Comparison of ENCODE assay signal across 18 cellular contexts in the genomic region with DNA sequence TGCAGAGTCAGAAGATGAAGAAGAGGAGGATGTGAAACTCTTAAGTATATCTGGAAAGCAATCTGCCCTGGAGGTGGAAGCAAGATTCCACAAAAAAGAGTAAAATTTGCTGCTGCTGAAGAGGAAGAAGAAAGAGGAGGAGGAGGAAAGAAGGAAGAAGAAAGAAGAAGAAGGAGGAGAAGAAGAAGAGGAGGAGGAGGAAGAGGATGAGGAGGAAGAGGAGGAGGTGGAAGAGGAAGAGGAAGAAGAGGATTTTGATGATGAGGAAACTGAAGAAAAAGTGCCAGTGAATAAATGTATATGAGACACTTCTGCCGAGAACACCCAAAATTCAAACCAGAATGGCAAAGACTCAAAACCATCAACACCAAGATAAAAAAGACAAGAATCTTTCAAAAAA. TPM values are rescaled to one million over a fixed set of nuclear protein-coding genes. Genes with fewer than 3 reads are reported as not detected.
DNase-seq lines count a peak whose midpoint lies in the region; ATAC-seq, FAIRE-seq and TF ChIP-seq lines count a peak whose summit lies in the region.
"Had no signal": no experiment of that assay in that cellular context is flagged by ENCODE, and none has a peak within 500 bp of the region (broad histone marks: within the 10 kb centered on the region; RNA-seq: fewer than 3 reads in every experiment).

No MANE protein-coding gene starts in this region.

- ATAC-seq in GM12878 (no peak), GM21737 (IDR thresholded peaks at IDR 0.05; ENCODE audit: unreplicated experiment) (no peak)

- H3K4me3 ChIP-seq in Loucy (ENCODE audit: low read length, poor library complexity, severe bottlenecking) = no peak overlapping the region
- H3K4me3 ChIP-seq in GM12878 = no peak overlapping the region
- H3K4me3 ChIP-seq: BLaER1, HAP-1 had no signal

- no peak overlapping the region for H3K27ac ChIP-seq in GM12878 (ENCODE audit: control insufficient read depth, insufficient read depth)
- H3K27ac ChIP-seq: BLaER1, C4-2B had no signal

- SMC1A ChIA-PET in GM12878 (lab: Charles Lee; ENCODE audit: uncharacterized antibody, unreplicated experiment) = no interaction called here

- WGBS in GM12878 (ENCODE audit: insufficient coverage, insufficient replicate concordance, low lambda C conversion rate, missing lambda C conversion rate) = 47% methylated on average over 1 of the region's 1 CpG

- in situ Hi-C loops in GM12878 (cut with MboI) = no loop called here

- no peak for TF ChIP-seq POLR2A in GM12878 (IDR thresholded peaks at IDR 0.05; ENCODE audit: low read depth, low read length)

- H4K20me1 ChIP-seq in Loucy (ENCODE audit: insufficient read depth, low read length, poor library complexity, severe bottlenecking) = no peaks in the 10 kb centered on the region
- H4K20me1 ChIP-seq in GM12878 (ENCODE audit: control insufficient read depth, insufficient read depth) = no peaks in the 10 kb centered on the region
- H4K20me1 ChIP-seq: BLaER1 had no signal

- H3K4me2 ChIP-seq in Loucy (ENCODE audit: low read depth, low read length, poor library complexity, severe bottlenecking) (no peak overlapping the region), GM12878 (ENCODE audit: control insufficient read depth, insufficient read depth) (no peak overlapping the region)
- H3K4me2 ChIP-seq: BLaER1 had no signal

- DNase-seq in GM19239 (ENCODE audit: insufficient read length, low spot score) (no peak), GM12878 (ENCODE audit: low read depth, low spot score) (no peak), activated T-cell treated with anti-CD3 and anti-CD28 coated beads for 4 hours (no peak), COLO829 (ENCODE audit: low spot score) (no peak)
- DNase-seq: Calu3; CD4-positive, alpha-beta T cell; CD8-positive, alpha-beta memory T cell; COR-L47; DMS53; DMS79 treated with DMSO at 0.1 percent for 48 hours; GOT3 had no signal

- no TSS peak for BruUV-seq in GM12878 (replicated peaks; lab: Mats Ljungman, UMichigan)

- H3F3A ChIP-seq in Loucy (ENCODE audit: low read depth) = no peaks in the 10 kb centered on the region

- FAIRE-seq in GM19239 (lab: Jason Lieb, UNC) (peak; percentile 66), GM12878 (lab: Jason Lieb, UNC) (peak; percentile 18)
- FAIRE-seq: G401.6, H54 had no signal

- no peak overlapping the region for H3K9ac ChIP-seq in Loucy (ENCODE audit: low read depth, low read length, poor library complexity, severe bottlenecking)
- no peak overlapping the region for H3K9ac ChIP-seq in GM12878 (ENCODE audit: control insufficient read depth, insufficient read depth, low read length)
- H3K9ac ChIP-seq: BLaER1 had no signal

- H3K27me3 ChIP-seq in Loucy (ENCODE audit: insufficient read depth, low read length, poor library complexity, severe bottlenecking) (no peaks in the 10 kb centered on the region), GM12878 (replicated peaks in 1 of 2; ENCODE audit: control insufficient read depth in 2 of 2, insufficient read depth in 2 of 2, low read length in 1 of 2) (no peaks in the 10 kb centered on the region)
- H3K27me3 ChIP-seq: BLaER1 had no signal

- no peaks in the 10 kb centered on the region for H3K36me3 ChIP-seq in Loucy (ENCODE audit: insufficient read depth, low read length)
- H3K36me3 ChIP-seq in GM12878 (ENCODE audit: control insufficient read depth in 2 of 2, insufficient read depth in 2 of 2, low read length in 1 of 2) = no peaks in the 10 kb centered on the region
- H3K36me3 ChIP-seq: BLaER1, HAP-1 had no signal

- H3K9me2 ChIP-seq in Loucy (replicated peaks; ENCODE audit: low read depth, low read length) = no peaks in the 10 kb centered on the region

- H3K9me3 ChIP-seq in Loucy (ENCODE audit: insufficient read depth, low read depth, low read length) (no peaks in the 10 kb centered on the region), GM12878 (replicated peaks; ENCODE audit: control insufficient read depth, insufficient read depth, low read length) (no peaks in the 10 kb centered on the region)
- H3K9me3 ChIP-seq: HAP-1 had no signal

- TF ChIP-seq EP300 in GM12878 (IDR thresholded peaks at IDR 0.05; ENCODE audit: borderline replicate concordance in 1 of 2, control insufficient read depth in 1 of 2, low read depth in 2 of 2, low read length in 2 of 2) = no peak

- CTCF ChIA-PET in GM12878 (lab: Yijun Ruan, JAX) = no interaction called here

- H2AFZ ChIP-seq in Loucy (ENCODE audit: low read length) (0 out of 2 replicates have a peak overlapping the region, but pooled peaks have one; percentile 30), GM12878 (ENCODE audit: control insufficient read depth, low read depth, low read length) (no peak overlapping the region)

- no peak for TF ChIP-seq CTCF in Loucy (conservative IDR thresholded peaks at IDR 0.05; ENCODE audit: low read length)
- no peak for TF ChIP-seq CTCF in GM12878 (IDR thresholded peaks at IDR 0.05 in 2 of 3, conservative IDR thresholded peaks at IDR 0.05 in 1 of 3; ENCODE audit: control insufficient read depth in 2 of 3, extremely low read depth in 1 of 3, insufficient read depth in 1 of 3, low read depth in 3 of 3, low read length in 3 of 3)

- RAD21 ChIA-PET in GM12878 (lab: Charles Lee; ENCODE audit: unreplicated experiment) = no interaction called here

- intact Hi-C loops in GM12878 (cut with micrococcal nuclease; ENCODE audit: unreplicated experiment) = no loop called here

- POLR2A ChIA-PET in GM12878 (lab: Charles Lee) = no interaction called here

- H3K4me1 ChIP-seq in Loucy (ENCODE audit: insufficient read depth, low read length, poor library complexity, severe bottlenecking) (no peaks in the 10 kb centered on the region), GM12878 (ENCODE audit: control insufficient read depth, insufficient read depth, low read length) (no peaks in the 10 kb centered on the region)
- H3K4me1 ChIP-seq: BLaER1, HAP-1 had no signal

- TF ChIP-seq RAD21 in GM12878 (IDR thresholded peaks at IDR 0.05; ENCODE audit: insufficient read depth, low read depth, low read length) = no peak

- H3K79me2 ChIP-seq in Loucy (ENCODE audit: insufficient read depth, low read length) (no peaks in the 10 kb centered on the region), GM12878 (ENCODE audit: control insufficient read depth, insufficient read depth, low read length) (no peaks in the 10 kb centered on the region)

TF ChIP-seq in GM12878, 131 proteins besides CTCF, POLR2A, EP300 and RAD21 (continues in another document):
- no peak for TF ChIP-seq TCF7 (IDR thresholded peaks at IDR 0.05; ENCODE audit: borderline replicate concordance)
- TF ChIP-seq ZNF622 (IDR thresholded peaks at IDR 0.05) = no peak
- TF ChIP-seq MTA2 (IDR thresholded peaks at IDR 0.05; ENCODE audit: low read depth) = no peak
- TF ChIP-seq SKIL (IDR thresholded peaks at IDR 0.05; ENCODE audit: low read depth, poor library complexity, severe bottlenecking) = no peak
- no peak for TF ChIP-seq KDM1A (IDR thresholded peaks at IDR 0.05; ENCODE audit: borderline replicate concordance)
- no peak for TF ChIP-seq GATAD2B (conservative IDR thresholded peaks at IDR 0.05; ENCODE audit: low read depth)
- TF ChIP-seq ASH2L (IDR thresholded peaks at IDR 0.05; ENCODE audit: borderline replicate concordance, low read depth) = no peak
- TF ChIP-seq, protein P1, sequence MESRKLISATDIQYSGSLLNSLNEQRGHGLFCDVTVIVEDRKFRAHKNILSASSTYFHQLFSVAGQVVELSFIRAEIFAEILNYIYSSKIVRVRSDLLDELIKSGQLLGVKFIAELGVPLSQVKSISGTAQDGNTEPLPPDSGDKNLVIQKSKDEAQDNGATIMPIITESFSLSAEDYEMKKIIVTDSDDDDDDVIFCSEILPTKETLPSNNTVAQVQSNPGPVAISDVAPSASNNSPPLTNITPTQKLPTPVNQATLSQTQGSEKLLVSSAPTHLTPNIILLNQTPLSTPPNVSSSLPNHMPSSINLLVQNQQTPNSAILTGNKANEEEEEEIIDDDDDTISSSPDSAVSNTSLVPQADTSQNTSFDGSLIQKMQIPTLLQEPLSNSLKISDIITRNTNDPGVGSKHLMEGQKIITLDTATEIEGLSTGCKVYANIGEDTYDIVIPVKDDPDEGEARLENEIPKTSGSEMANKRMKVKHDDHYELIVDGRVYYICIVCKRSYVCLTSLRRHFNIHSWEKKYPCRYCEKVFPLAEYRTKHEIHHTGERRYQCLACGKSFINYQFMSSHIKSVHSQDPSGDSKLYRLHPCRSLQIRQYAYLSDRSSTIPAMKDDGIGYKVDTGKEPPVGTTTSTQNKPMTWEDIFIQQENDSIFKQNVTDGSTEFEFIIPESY (IDR thresholded peaks at IDR 0.05) = no peak
- no peak for TF ChIP-seq ZNF384 (IDR thresholded peaks at IDR 0.05; ENCODE audit: borderline replicate concordance, low read depth, low read length)

RNA-seq across cellular contexts. Expression of gene TAF4B, which starts 20.9 kb away (rescaled TPM):
- 88.3 and 97.5 TPM in 2 replicates for total RNA-seq in GM12878 (2013; cell fraction: nucleolus; rRNA removed)
- total RNA-seq in GM12878 (2014; rRNA removed) (13.8 and 15.2 TPM in 2 replicates), GM12878 (2014; rRNA removed; fragmentation: Illumina TruSeq; extraction: Trizol) (15.0 and 15.7 TPM in 2 replicates), GM12878 (2021) (11.4 and 12.3 TPM in 2 replicates)
- 4.5 TPM for polyA plus RNA-seq in GM12878 (2011; ENCODE audit: low read depth)
- polyA plus RNA-seq in GM12878 (2011; rRNA removed) (14.3 and 18.5 TPM in 2 replicates), GM12878 (2014; fragmentation: Illumina TruSeq; extraction: Trizol) (12.8 and 16.6 TPM in 2 replicates), GM12878 (2014; fragmentation: Nextera tagmentation; extraction: Ambion mirVana) (1 to 10 TPM; 2.3 to 4.4 TPM), GM12878 (2014; rRNA removed) (7.7 and 8.4 TPM in 2 replicates), GM12878 (2016; fragmentation: Nextera tagmentation; extraction: Ambion mirVana) (10 to 100 TPM; 12.0 TPM)
- 7.7 and 8.4 TPM in 2 replicates for polyA plus RNA-seq in GM12878 (2011; cell fraction: cytosol; rRNA removed)
- polyA plus RNA-seq in GM12878 (2011; cell fraction: nucleus; rRNA removed) = 8.8 and 10.4 TPM in 2 replicates
- polyA plus RNA-seq in GM12878 (2012) = 6.9 and 8.5 TPM in 2 replicates
- 22.3 TPM in 2 replicates for polyA minus RNA-seq in GM12878 (2011; rRNA and poly(A)+ RNA removed)
- polyA minus RNA-seq in GM12878 (2011; cell fraction: cytosol; rRNA and poly(A)+ RNA removed) = 7.5 TPM in 2 replicates
- polyA minus RNA-seq in GM12878 (2011; cell fraction: nucleus; rRNA and poly(A)+ RNA removed) = 23.8 and 36.5 TPM in 2 replicates
